Comparison of ENCODE assay signal across 15 cellular contexts in genomic region chr12:6370576-6370935, GRCh38. TPM values are rescaled to one million over a fixed set of nuclear protein-coding genes. Genes with fewer than 3 reads are reported as not detected.
A peak's percentile ranks its signal among the peaks of the same experiment; 100 is the strongest.
DNase-seq lines count a peak whose midpoint lies in the region; ATAC-seq, FAIRE-seq and TF ChIP-seq lines count a peak whose summit lies in the region.
"Had no signal": no experiment of that assay in that cellular context is flagged by ENCODE, and none has a peak within 500 bp of the region (broad histone marks: within the 10 kb centered on the region; RNA-seq: fewer than 3 reads in every experiment).

No MANE protein-coding gene starts in this region.

- H3K4me3 Mint-ChIP-seq in activated CD8-positive, alpha-beta memory T cell treated with anti-CD3 and anti-CD28 coated beads, Interleukin-2, amount 10 ng/mL, durations not matched to agents 7 days and 5 days: no peak overlapping the region

- H3K9me3 Mint-ChIP-seq in activated CD8-positive, alpha-beta memory T cell treated with anti-CD3 and anti-CD28 coated beads, Interleukin-2, amount 10 ng/mL, durations not matched to agents 7 days and 5 days (ENCODE audit: low read depth): no peaks in the 10 kb centered on the region

- no peaks in the 10 kb centered on the region for H3K36me3 Mint-ChIP-seq in activated CD8-positive, alpha-beta memory T cell treated with anti-CD3 and anti-CD28 coated beads, Interleukin-2, amount 10 ng/mL, durations not matched to agents 7 days and 5 days

- FAIRE-seq in pancreas (lab: Jason Lieb, UNC): no peak

- POLR2A ChIA-PET in AG04450 (lab: Yijun Ruan, JAX): interaction anchor here (0.6 to 2.2 kb wide), 3 partner anchors 29 to 163 kb away, joined by 3 to 8 read pairs (median 6); partner anchors contain the start of gene TNFRSF1A

- no peaks in the 10 kb centered on the region for H3K27me3 Mint-ChIP-seq in activated CD8-positive, alpha-beta memory T cell treated with anti-CD3 and anti-CD28 coated beads, Interleukin-2, amount 10 ng/mL, durations not matched to agents 7 days and 5 days

- H3K4me3 ChIP-seq in AG04450 (ENCODE audit: low read depth, low read length): no peak overlapping the region
- peak overlapping the region; percentile 22 for H3K4me3 ChIP-seq in epithelial cell of esophagus (ENCODE audit: low read length)
- no peak overlapping the region for H3K4me3 ChIP-seq in pancreas
- H3K4me3 ChIP-seq: dorsolateral prefrontal cortex had no signal

- intact Hi-C loops in pancreas (cut with DNase I): no loop called here

- CTCF ChIA-PET in AG04450 (lab: Charles Lee): no interaction called here
- CTCF ChIA-PET in activated CD8-positive, alpha-beta memory T cell treated with anti-CD3 and anti-CD28 coated beads, Interleukin-2, amount 10 ng/mL, durations not matched to agents 7 days and 5 days (lab: Charles Lee): no interaction called here

- H3K36me3 ChIP-seq in pancreas: no peaks in the 10 kb centered on the region

- peaks cover 33% of the 10 kb centered on the region for H3K4me1 Mint-ChIP-seq in activated CD8-positive, alpha-beta memory T cell treated with anti-CD3 and anti-CD28 coated beads, Interleukin-2, amount 10 ng/mL, durations not matched to agents 7 days and 5 days

- H3K9me3 ChIP-seq in AG04450 (ENCODE audit: control insufficient read depth, insufficient read depth, low read length) (no peaks in the 10 kb centered on the region), pancreas (no peaks in the 10 kb centered on the region)

- H3K27ac ChIP-seq in AG04450 (ENCODE audit: low read depth, low read length): peak overlapping the region; percentile 57
- H3K27ac ChIP-seq in pancreas: peak overlapping the region; percentile 35 to 85 (median 64)

- H3K27ac Mint-ChIP-seq in activated CD8-positive, alpha-beta memory T cell treated with anti-CD3 and anti-CD28 coated beads, Interleukin-2, amount 10 ng/mL, durations not matched to agents 7 days and 5 days: no peak overlapping the region

- peaks cover 0 to 4% (median 0%) of the 10 kb centered on the region in 3 donors for H3K4me1 ChIP-seq in pancreas

- WGBS in pancreas, 2 donors: 81 to 88% methylated on average over 4 of the region's 4 CpGs

- TF ChIP-seq CTCF in AG04450 (IDR thresholded peaks at IDR 0.05; ENCODE audit: low read depth, low read length): no peak
- TF ChIP-seq CTCF in epithelial cell of esophagus (IDR thresholded peaks at IDR 0.05; ENCODE audit: insufficient read depth, low read depth, low read length, missing control alignments): no peak
- TF ChIP-seq CTCF in pancreas (IDR thresholded peaks at IDR 0.05): no peak

- no peak for ATAC-seq in pancreas
- ATAC-seq in activated CD8-positive, alpha-beta memory T cell treated with anti-CD3 and anti-CD28 coated beads, Interleukin-2, amount 10 ng/mL, durations not matched to agents 7 days and 5 days: no peak
- ATAC-seq: Right ventricle myocardium inferior had no signal

- DNase-seq in AG04450 (ENCODE audit: low read depth, low spot score): no peak
- DNase-seq in M059J (ENCODE audit: low read depth): peak; percentile 52
- no peak for DNase-seq in epithelial cell of esophagus (ENCODE audit: low read depth)
- no peak for DNase-seq in pancreas
- no peak for DNase-seq in activated CD8-positive, alpha-beta memory T cell treated with anti-CD3 and anti-CD28 coated beads, Interleukin-2, amount 50 U/mL, for 4 hours
- DNase-seq in H4 (ENCODE audit: low spot score): no peak
- no peak for DNase-seq in NCI-H2107 treated with DMSO at 0.1 percent for 48 hours (lab: John Stamatoyannopoulos, UW; ENCODE audit: unreplicated experiment)
- no peak for DNase-seq in activated CD8-positive, alpha-beta memory T cell treated with anti-CD3 and anti-CD28 coated beads, Interleukin-2, amount 10 ng/mL, durations not matched to agents 7 days and 5 days
- DNase-seq: activated CD4-positive, CD25-positive, alpha-beta regulatory T cell; activated effector memory CD4-positive, alpha-beta T cell treated with anti-CD3 and anti-CD28 coated beads, Interleukin-2, amount 50 U/mL, for 16 hours; dorsolateral prefrontal cortex; hippocampal formation; stimulated activated CD4-positive, alpha-beta T cell treated with anti-CD3 and anti-CD28 coated beads, Interleukin-4, amount 100 ng/mL, for 1 hour had no signal

- H3K27me3 ChIP-seq in AG04450 (ENCODE audit: control insufficient read depth, insufficient read depth, low read length) (no peaks in the 10 kb centered on the region), pancreas (no peaks in the 10 kb centered on the region)

RNA-seq across cellular contexts. Expression of gene SCNN1A, which starts 4.8 kb away (rescaled TPM):
- 0.25 and 0.26 TPM in 2 replicates for polyA plus RNA-seq in AG04450 (2011; rRNA removed)
- polyA minus RNA-seq in AG04450 (2011; rRNA and poly(A)+ RNA removed): 0.14 and 0.39 TPM in 2 replicates
- total RNA-seq in M059J (2014; rRNA removed; shearing (Covaris generic)): 1.5 and 4.5 TPM in 2 replicates
- total RNA-seq in pancreas: 10 to 100 TPM; 21.0 to 56.3 (median 37.8) TPM
- polyA plus RNA-seq in pancreas: 10 to 100 TPM; 42.7 to 87.8 TPM
- total RNA-seq in H4 (2014; rRNA removed; shearing (Covaris generic)): 1.7 and 2.1 TPM in 2 replicates
- under 1 TPM; 0.49 to 0.58 TPM for total RNA-seq in activated CD8-positive, alpha-beta memory T cell treated with anti-CD3 and anti-CD28 coated beads, Interleukin-2, amount 10 ng/mL, durations not matched to agents 7 days and 5 days
- total RNA-seq: temporal lobe had no signal

RNA-seq across cellular contexts. Expression of gene LTBR, which starts 13.4 kb away (rescaled TPM):
- 32.1 and 38.8 TPM in 2 replicates for polyA plus RNA-seq in AG04450 (2011; rRNA removed)
- polyA minus RNA-seq in AG04450 (2011; rRNA and poly(A)+ RNA removed): 23.5 and 26.6 TPM in 2 replicates
- total RNA-seq in M059J (2014; rRNA removed; shearing (Covaris generic)): 0.34 and 0.49 TPM in 2 replicates
- 10 to 100 TPM; 50.0 to 75.2 (median 61.3) TPM for total RNA-seq in pancreas
- polyA plus RNA-seq in pancreas: 10 to 100 TPM; 74.2 to 82.1 TPM
- 19.5 and 31.5 TPM in 2 replicates for total RNA-seq in H4 (2014; rRNA removed; shearing (Covaris generic))
- under 1 TPM; 0.30 to 0.41 TPM for total RNA-seq in activated CD8-positive, alpha-beta memory T cell treated with anti-CD3 and anti-CD28 coated beads, Interleukin-2, amount 10 ng/mL, durations not matched to agents 7 days and 5 days

RNA-seq across cellular contexts. Expression of gene TNFRSF1A, which starts 28.7 kb away (rescaled TPM):
- polyA plus RNA-seq in AG04450 (2011; rRNA removed) (231 and 255 TPM in 2 replicates), pancreas (10 to 100 TPM; 34.2 to 43.6 TPM)
- 222 and 237 TPM in 2 replicates for polyA minus RNA-seq in AG04450 (2011; rRNA and poly(A)+ RNA removed)
- 180 and 233 TPM in 2 replicates for total RNA-seq in M059J (2014; rRNA removed; shearing (Covaris generic))
- 10 to 100 TPM; 23.5 to 68.1 (median 36.6) TPM for total RNA-seq in pancreas
- total RNA-seq in H4 (2014; rRNA removed; shearing (Covaris generic)): 320 and 327 TPM in 2 replicates
- 10 to 100 TPM; 63.3 to 71.5 TPM for total RNA-seq in activated CD8-positive, alpha-beta memory T cell treated with anti-CD3 and anti-CD28 coated beads, Interleukin-2, amount 10 ng/mL, durations not matched to agents 7 days and 5 days

Comparison
In these comparisons a context has a peak if more than half of its experiments do, and no peak if none do; other contexts are left out.
1. RNA of gene LTBR, which starts 13.4 kb away (total RNA-seq): 50.0 to 75.2 TPM in pancreas and 19.5 to 31.5 TPM in H4; 0.34 to 0.49 TPM in M059J and 0.30 to 0.41 TPM in activated CD8-positive, alpha-beta memory T cell treated with anti-CD3 and anti-CD28 coated beads, Interleukin-2, amount 10 ng/mL, durations not matched to agents 7 days and 5 days; every median in the first group is over 10 times any median in the second.